In genomic region chr6:93721386-93722048, GRCh38 we compare ENCODE assay signal across 9 cellular contexts.
DNase-seq lines count a peak whose midpoint lies in the region; ATAC-seq and TF ChIP-seq lines count a peak whose summit lies in the region.
"Had no signal": no experiment of that assay in that cellular context is flagged by ENCODE, and none has a peak within 500 bp of the region (broad histone marks: within the 10 kb centered on the region; RNA-seq: fewer than 3 reads in every experiment).

No MANE protein-coding gene starts in this region.

- H2BK120ac ChIP-seq in H9 (ENCODE audit: low read depth, low read length, poor library complexity, severe bottlenecking): no peak overlapping the region

- H2BK15ac ChIP-seq in H9 (ENCODE audit: low read depth, low read length): no peak overlapping the region

- no peak overlapping the region for H4K8ac ChIP-seq in H9 (replicated peaks; ENCODE audit: insufficient read length, low read depth, low read length)

- H3K4me2 ChIP-seq in H9 (ENCODE audit: insufficient read depth, insufficient read length, low read length): no peak overlapping the region

- no peak overlapping the region for H3K14ac ChIP-seq in H9 (ENCODE audit: insufficient read depth, low read length)

- no peaks in the 10 kb centered on the region for H3K9me3 ChIP-seq in H9 (ENCODE audit: control insufficient read depth, low read depth, low read length)

- peak overlapping the region in 1 of 3 experiments; percentile 77; a peak in 1 of 7 replicates for H3K27ac Mint-ChIP-seq in H9
- H3K27ac Mint-ChIP-seq: activated CD4-positive, alpha-beta T cell treated with anti-CD3 and anti-CD28 coated beads for 36 hours had no signal

- TF ChIP-seq CTCF in H9 (conservative IDR thresholded peaks at IDR 0.05) (peak; percentile 86), dorsolateral prefrontal cortex (IDR thresholded peaks at IDR 0.05 in 54 of 56, conservative IDR thresholded peaks at IDR 0.05 in 2 of 56; ENCODE audit: low read depth in 1 of 56, partially characterized antibody in 56 of 56) (peak in 45 of 56 donors; percentile 8 to 55 (median 35)), lower leg skin (IDR thresholded peaks at IDR 0.05) (no peak)

- H3K27ac ChIP-seq in H9 (ENCODE audit: insufficient read length, low read depth, low read length) (no peak overlapping the region), dorsolateral prefrontal cortex (no peak overlapping the region)

- no peaks in the 10 kb centered on the region for H3K79me1 ChIP-seq in H9 (ENCODE audit: insufficient read depth, low read depth, low read length, poor library complexity, severe bottlenecking)

- intact Hi-C loops in dorsolateral prefrontal cortex (cut with DNase I): no loop called here
- intact Hi-C loops in lower leg skin (cut with DNase I; ENCODE audit: low total_unique reads): no loop called here

- H4K5ac ChIP-seq in H9 (ENCODE audit: insufficient read length, low read depth, low read length): no peak overlapping the region

- no peaks in the 10 kb centered on the region for H4K20me1 ChIP-seq in H9 (ENCODE audit: control insufficient read depth, insufficient read depth, insufficient read length)

- DNase-seq in H9: peak; percentile 61
- peak; percentile 13 for DNase-seq in NCI-H2196 treated with DMSO at 0.1 percent for 48 hours (lab: John Stamatoyannopoulos, UW; ENCODE audit: unreplicated experiment)
- no peak for DNase-seq in dorsolateral prefrontal cortex
- peak; percentile 6 for DNase-seq in non-pigmented ciliary epithelial cell (ENCODE audit: low read depth)
- no peak for DNase-seq in lower leg skin (ENCODE audit: low spot score in 2 of 2)
- no peak for DNase-seq in T-helper 9 cell
- DNase-seq: activated CD4-positive, alpha-beta T cell treated with anti-CD3 and anti-CD28 coated beads for 36 hours had no signal

- peak overlapping the region; percentile 75 for H2AFZ ChIP-seq in H9 (ENCODE audit: low read length)

- H3K27me3 ChIP-seq in H9 (ENCODE audit: insufficient read depth, low read length) (no peaks in the 10 kb centered on the region), dorsolateral prefrontal cortex (no peaks in the 10 kb centered on the region)

- WGBS in H9 (ENCODE audit: extremely low coverage, insufficient read length, low lambda C conversion rate): no CpG with 5 or more reads among the region's 3 CpGs
- WGBS in lower leg skin, 2 donors: 81 to 88% methylated on average over 3 of the region's 3 CpGs

- H3K79me2 ChIP-seq in H9 (ENCODE audit: insufficient read depth, low read length): no peaks in the 10 kb centered on the region

- no peak overlapping the region for H4K91ac ChIP-seq in H9 (ENCODE audit: insufficient read length, low read depth, low read length)

- no peak overlapping the region for H3K4me3 Mint-ChIP-seq in H9
- H3K4me3 Mint-ChIP-seq: activated CD4-positive, alpha-beta T cell treated with anti-CD3 and anti-CD28 coated beads for 36 hours had no signal

- no peak overlapping the region for H2BK20ac ChIP-seq in H9 (ENCODE audit: low read depth, low read length, poor library complexity, severe bottlenecking)

- H3K56ac ChIP-seq in H9 (ENCODE audit: insufficient read length, low read depth, low read length): no peak overlapping the region

- no peak overlapping the region for H3K4ac ChIP-seq in H9 (ENCODE audit: low read depth, low read length)

- peaks cover 10% of the 10 kb centered on the region in 2 experiments for H3K4me1 Mint-ChIP-seq in H9
- H3K4me1 Mint-ChIP-seq: activated CD4-positive, alpha-beta T cell treated with anti-CD3 and anti-CD28 coated beads for 36 hours had no signal

- H3K4me3 ChIP-seq in dorsolateral prefrontal cortex (no peak overlapping the region), lower leg skin (ENCODE audit: low read depth, poor library complexity, severe bottlenecking) (no peak overlapping the region)

- no peak for ATAC-seq in HG02981 (IDR thresholded peaks at IDR 0.05; ENCODE audit: unreplicated experiment)
- no peak for ATAC-seq in GM19328 (IDR thresholded peaks at IDR 0.05; ENCODE audit: unreplicated experiment)
- ATAC-seq: activated CD4-positive, alpha-beta T cell treated with anti-CD3 and anti-CD28 coated beads for 36 hours had no signal

- H2BK12ac ChIP-seq in H9 (ENCODE audit: insufficient read length, low read depth, low read length): no peak overlapping the region

- H2AK5ac ChIP-seq in H9 (ENCODE audit: insufficient read length, low read length): no peak overlapping the region

- H3K36me3 Mint-ChIP-seq in H9 (ENCODE audit: insufficient read depth in 1 of 3, low read depth in 3 of 3): no peaks in the 10 kb centered on the region

- H2BK5ac ChIP-seq in H9 (ENCODE audit: insufficient read length, low read length): no peak overlapping the region

- H3K23ac ChIP-seq in H9 (ENCODE audit: insufficient read length, low read depth, low read length): no peak overlapping the region

- H3K9me3 Mint-ChIP-seq in H9: peaks cover 0 to 5% of the 10 kb centered on the region in 2 experiments; a peak in 2 of 5 replicates

- peaks cover 4% of the 10 kb centered on the region for H3K27me3 Mint-ChIP-seq in H9 (ENCODE audit: low read depth)
- H3K27me3 Mint-ChIP-seq: activated CD4-positive, alpha-beta T cell treated with anti-CD3 and anti-CD28 coated beads for 36 hours had no signal

- no peaks in the 10 kb centered on the region for H3K23me2 ChIP-seq in H9 (ENCODE audit: insufficient read length, low read depth, low read length, poor library complexity, severe bottlenecking)

- H3K4me1 ChIP-seq in H9 (ENCODE audit: insufficient read depth, low read length): no peaks in the 10 kb centered on the region; the same call in 1 of the 2 replicates

- TF ChIP-seq POLR2A in lower leg skin (IDR thresholded peaks at IDR 0.05): no peak

- H3K18ac ChIP-seq in H9 (ENCODE audit: insufficient read length, low read depth, low read length): no peak overlapping the region

- H3T11ph ChIP-seq in H9 (ENCODE audit: low read length): no peak overlapping the region

- no peak overlapping the region for H3K9ac ChIP-seq in H9 (ENCODE audit: extremely low read depth, insufficient read length, low read length)

Comparison
In these comparisons a context has a peak if more than half of its experiments do, and no peak if none do; other contexts are left out.
1. DNase-seq: peak in H9 (single experiment), NCI-H2196 treated with DMSO at 0.1 percent for 48 hours (single experiment) and non-pigmented ciliary epithelial cell (single experiment); none in dorsolateral prefrontal cortex (0 of 10), lower leg skin (0 of 2) and T-helper 9 cell (single experiment).
2. CTCF ChIP-seq: peak in H9 (single experiment) and dorsolateral prefrontal cortex (45 of 56); none in lower leg skin (0 of 3).